ENCODE assay signal across 1 cellular context in genomic region chr1:158149577-158150269, GRCh38.
TF ChIP-seq lines count a peak whose summit lies in the region.

No MANE protein-coding gene starts in this region.

TF ChIP-seq in H1, 55 proteins besides CTCF, POLR2A, EP300 and RAD21 (continued from another document):
- no peak for TF ChIP-seq CHD7 (IDR thresholded peaks at IDR 0.05; ENCODE audit: insufficient replicate concordance, low read length)
- TF ChIP-seq RNF2 (IDR thresholded peaks at IDR 0.05; ENCODE audit: borderline replicate concordance, low read depth, low read length, missing control alignments, poor library complexity, severe bottlenecking), result no peak
- TF ChIP-seq SAP30 (IDR thresholded peaks at IDR 0.05; ENCODE audit: insufficient read depth, insufficient replicate concordance, low read length), result no peak
- peak; percentile 98; the same call in 1 of the 2 replicates for TF ChIP-seq KDM1A (IDR thresholded peaks at IDR 0.05; ENCODE audit: borderline replicate concordance, low read length)
